In genomic region chr2:30245364-30245763, GRCh38 we compare ENCODE assay signal across 13 cellular contexts.
"Had no signal": no experiment of that assay in that cellular context is flagged by ENCODE, and none has a peak within 500 bp of the region (broad histone marks: within the 10 kb centered on the region; RNA-seq: fewer than 3 reads in every experiment).

No MANE protein-coding gene starts in this region.

- DNase-seq: activated naive CD4-positive, alpha-beta T cell treated with anti-CD3 and anti-CD28 coated beads for 36 hours; amygdala; dermis blood vessel endothelial cell; foreskin fibroblast; glutamatergic neuron; psoas muscle; stimulated activated CD4-positive, alpha-beta T cell treated with anti-CD3 and anti-CD28 coated beads, Interleukin-12 subunit alpha, Interleukin-12 subunit beta, amount 100 ng/mL, for 4 hours; stomach had no signal

- H3K4me3 ChIP-seq: psoas muscle, stomach had no signal

- H3K27me3 Mint-ChIP-seq: brain, memory B cell had no signal

- H3K9me3 ChIP-seq: psoas muscle, stomach had no signal

- H3K27ac Mint-ChIP-seq: brain; memory B cell; T-helper 1 cell treated with Interleukin-12 subunit alpha and Interleukin-12 subunit beta and Interleukin-4 antibody, amounts not matched to agents 30 μg/mL and 1 μg/mL, for 36 hours had no signal

- H3K4me3 Mint-ChIP-seq: brain; memory B cell; T-helper 1 cell treated with Interleukin-12 subunit alpha and Interleukin-12 subunit beta and Interleukin-4 antibody, amounts not matched to agents 30 μg/mL and 1 μg/mL, for 36 hours had no signal

- H3K9me3 Mint-ChIP-seq: activated naive CD4-positive, alpha-beta T cell treated with anti-CD3 and anti-CD28 coated beads for 36 hours; memory B cell; T-helper 1 cell treated with Interleukin-12 subunit alpha and Interleukin-12 subunit beta and Interleukin-4 antibody, amounts not matched to agents 30 μg/mL and 1 μg/mL, for 36 hours had no signal

- H3K27ac ChIP-seq: psoas muscle, stomach had no signal

- ATAC-seq: esophagus mucosa, psoas muscle, SK-N-SH treated with all-trans-retinoic acid at 6 μM for 48 hours had no signal

- H3K27me3 ChIP-seq: stomach had no signal

- H3K4me1 ChIP-seq: psoas muscle had no signal
